Comparison of ENCODE assay signal across 25 cellular contexts in the genomic region with DNA sequence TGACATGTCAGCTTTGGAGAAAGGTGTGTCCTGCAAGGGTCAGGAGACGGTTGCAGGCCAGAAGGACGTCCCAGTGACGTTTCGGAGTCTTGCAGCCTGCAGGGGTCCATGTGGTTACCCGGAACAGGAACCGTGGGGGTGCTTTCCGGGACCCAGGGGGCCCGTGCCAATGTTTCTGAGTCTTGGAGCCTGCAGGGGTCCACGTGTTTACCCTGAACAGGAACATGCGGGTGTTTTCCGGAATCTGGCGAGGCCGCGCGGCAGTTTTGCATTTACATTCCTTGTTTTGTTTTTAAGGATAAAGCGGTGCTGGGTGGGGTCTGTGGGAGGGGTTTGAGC. TPM values are rescaled to one million over a fixed set of nuclear protein-coding genes. Genes with fewer than 3 reads are reported as not detected.
"Had no signal": no experiment of that assay in that cellular context is flagged by ENCODE, and none has a peak within 500 bp of the region (broad histone marks: within the 10 kb centered on the region; RNA-seq: fewer than 3 reads in every experiment).

No MANE protein-coding gene starts in this region.

- H3K4me2 ChIP-seq: hepatocyte had no signal

- H3K9ac ChIP-seq: parathyroid adenoma had no signal

- H2AFZ ChIP-seq: hepatocyte, parathyroid adenoma had no signal

- H3K27me3 ChIP-seq: dorsolateral prefrontal cortex, gastroesophageal sphincter, heart left ventricle, hepatocyte, left lung, neutrophil, right atrium auricular region, spleen, tibial nerve, upper lobe of left lung had no signal

- H3K79me2 ChIP-seq: hepatocyte, parathyroid adenoma had no signal

- H3K27ac ChIP-seq: dorsolateral prefrontal cortex, epithelial cell of prostate, gastroesophageal sphincter, heart left ventricle, hepatocyte, left lung, neutrophil, parathyroid adenoma, prostate gland, right atrium auricular region, spleen, thoracic aorta, tibial nerve, upper lobe of left lung had no signal

- H3K4me1 ChIP-seq: gastroesophageal sphincter, heart left ventricle, left lung, parathyroid adenoma, prostate gland, right atrium auricular region, spleen, tibial nerve, upper lobe of left lung had no signal

- H3K4me3 ChIP-seq: dorsolateral prefrontal cortex, gastroesophageal sphincter, heart left ventricle, hepatocyte, left lung, lung, prostate gland, right atrium auricular region, spleen, thoracic aorta, tibial nerve, upper lobe of left lung had no signal

- DNase-seq: effector CD8-positive, alpha-beta T cell; endodermal cell; foreskin fibroblast; natural killer cell; spleen; stimulated activated CD4-positive, alpha-beta T cell treated with anti-CD3 and anti-CD28 coated beads, Interleukin-4, amount 100 ng/mL, for 4 hours; stimulated activated naive CD8-positive, alpha-beta T cell treated with anti-CD3 and anti-CD28 coated beads, Interleukin-15, Interleukin-2, amounts not matched to agents 100 U/mL and 50 U/mL, for 24 hours; substantia nigra had no signal

- H3K9me3 ChIP-seq: gastroesophageal sphincter, heart left ventricle, left lung, neutrophil, prostate gland, right atrium auricular region, spleen, thoracic aorta, tibial nerve, upper lobe of left lung had no signal

- H3K36me3 ChIP-seq: gastroesophageal sphincter, left lung, neutrophil, prostate gland, right atrium auricular region, thoracic aorta, tibial nerve had no signal

- ATAC-seq: esophagus mucosa; gastroesophageal sphincter; heart left ventricle; left lung; natural killer cell; sciatic nerve; stimulated activated naive CD8-positive, alpha-beta T cell treated with anti-CD3 and anti-CD28 coated beads, Interleukin-15, Interleukin-2, amounts not matched to agents 100 U/mL and 50 U/mL, for 24 hours had no signal

RNA-seq across cellular contexts. Expression of a gene that starts 30.6 kb away (rescaled TPM):
- total RNA-seq: mononuclear cell, natural killer cell had no signal
